Comparison of ENCODE assay signal across 1 cellular context in genomic region chr3:57078366-57079220, GRCh38.
TF ChIP-seq lines count a peak whose summit lies in the region.

No MANE protein-coding gene starts in this region.

TF ChIP-seq in HepG2, 621 proteins besides CTCF, POLR2A, EP300 and RAD21 (continued from another document and continues in another):
- TF ChIP-seq ESRRA (CRISPR knock-in tag; IDR thresholded peaks at IDR 0.05; ENCODE audit: low read depth) (0 out of 2 replicates have a peak, but pooled peaks have one; percentile 30), ETV6 (CRISPR knock-in tag; conservative IDR thresholded peaks at IDR 0.05) (no peak), ZNF414 (CRISPR knock-in tag; IDR thresholded peaks at IDR 0.05) (peak; percentile 35; the same call in 1 of the 2 replicates), ZNF468 (CRISPR knock-in tag; IDR thresholded peaks at IDR 0.05) (no peak), ZNF782 (CRISPR knock-in tag; IDR thresholded peaks at IDR 0.05; ENCODE audit: borderline replicate concordance) (no peak), KMT2B (CRISPR knock-in tag; IDR thresholded peaks at IDR 0.05) (peak; percentile 27), HNRNPL (IDR thresholded peaks at IDR 0.05; ENCODE audit: low read depth, low read length) (peak; percentile 98), RARA (CRISPR knock-in tag; IDR thresholded peaks at IDR 0.05) (0 out of 2 replicates have a peak, but pooled peaks have one; percentile 19), ZNF280B (CRISPR knock-in tag; IDR thresholded peaks at IDR 0.05; ENCODE audit: borderline replicate concordance) (peak; percentile 60; the same call in 1 of the 2 replicates), UBTF (CRISPR knock-in tag; IDR thresholded peaks at IDR 0.05) (peak; percentile 83), KDM2A (CRISPR knock-in tag; IDR thresholded peaks at IDR 0.05; ENCODE audit: borderline replicate concordance, low read depth) (peak; percentile 67; the same call in 1 of the 2 replicates), ARID4A (CRISPR knock-in tag; IDR thresholded peaks at IDR 0.05; ENCODE audit: borderline replicate concordance) (peak; percentile 70; the same call in 1 of the 2 replicates), SP4 (CRISPR knock-in tag; IDR thresholded peaks at IDR 0.05) (peak; percentile 62; the same call in 1 of the 2 replicates), KDM6A (CRISPR knock-in tag; IDR thresholded peaks at IDR 0.05; ENCODE audit: low read depth) (no peak), GATAD2A (CRISPR knock-in tag; IDR thresholded peaks at IDR 0.05) (peak; percentile 16; the same call in 1 of the 2 replicates), RFX5 (IDR thresholded peaks at IDR 0.05; ENCODE audit: low read depth, low read length) (no peak), HDAC1 (CRISPR knock-in tag; IDR thresholded peaks at IDR 0.05) (peak; percentile 45; the same call in 1 of the 2 replicates), CBX5 (CRISPR knock-in tag; IDR thresholded peaks at IDR 0.05; ENCODE audit: borderline replicate concordance) (no peak), PRDM10 (CRISPR knock-in tag; IDR thresholded peaks at IDR 0.05; ENCODE audit: low read depth) (peak; percentile 90), MLX (CRISPR knock-in tag; IDR thresholded peaks at IDR 0.05) (no peak), NR2F6 (IDR thresholded peaks at IDR 0.05) (no peak), NR2F6 (CRISPR knock-in tag; IDR thresholded peaks at IDR 0.05) (0 out of 2 replicates have a peak, but pooled peaks have one; percentile 8), ZNF296 (CRISPR knock-in tag; conservative IDR thresholded peaks at IDR 0.05) (0 out of 2 replicates have a peak, but pooled peaks have one; percentile 28), ETV5 (CRISPR knock-in tag; IDR thresholded peaks at IDR 0.05; ENCODE audit: borderline replicate concordance) (peak; percentile 42; the same call in 1 of the 2 replicates), ZSCAN31 (CRISPR knock-in tag; IDR thresholded peaks at IDR 0.05; ENCODE audit: low read depth) (no peak), PATZ1 (CRISPR knock-in tag; IDR thresholded peaks at IDR 0.05) (peak; percentile 40), NPAS2 (CRISPR knock-in tag; IDR thresholded peaks at IDR 0.05; ENCODE audit: borderline replicate concordance) (no peak), RBFOX2 (IDR thresholded peaks at IDR 0.05; ENCODE audit: low read depth, low read length) (peak; percentile 64), IKZF4 (CRISPR knock-in tag; IDR thresholded peaks at IDR 0.05; ENCODE audit: borderline replicate concordance, low read depth, not compliant biosample characterization) (peak; percentile 17), ZNF777 (CRISPR knock-in tag; IDR thresholded peaks at IDR 0.05) (peak; percentile 67), ASH2L (IDR thresholded peaks at IDR 0.05; ENCODE audit: insufficient read length, low read depth, low read length) (peak; percentile 73), ZNF879 (CRISPR knock-in tag; IDR thresholded peaks at IDR 0.05) (peak; percentile 73; the same call in 1 of the 2 replicates), SNRNP70 (IDR thresholded peaks at IDR 0.05; ENCODE audit: low read depth, low read length) (no peak), PHF8 (CRISPR knock-in tag; IDR thresholded peaks at IDR 0.05) (peak; percentile 62)
- TF ChIP-seq, protein P1, sequence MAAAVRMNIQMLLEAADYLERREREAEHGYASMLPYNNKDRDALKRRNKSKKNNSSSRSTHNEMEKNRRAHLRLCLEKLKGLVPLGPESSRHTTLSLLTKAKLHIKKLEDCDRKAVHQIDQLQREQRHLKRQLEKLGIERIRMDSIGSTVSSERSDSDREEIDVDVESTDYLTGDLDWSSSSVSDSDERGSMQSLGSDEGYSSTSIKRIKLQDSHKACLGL (CRISPR knock-in tag; IDR thresholded peaks at IDR 0.05) = peak; percentile 67; the same call in 1 of the 2 replicates
- TF ChIP-seq, protein P2, sequence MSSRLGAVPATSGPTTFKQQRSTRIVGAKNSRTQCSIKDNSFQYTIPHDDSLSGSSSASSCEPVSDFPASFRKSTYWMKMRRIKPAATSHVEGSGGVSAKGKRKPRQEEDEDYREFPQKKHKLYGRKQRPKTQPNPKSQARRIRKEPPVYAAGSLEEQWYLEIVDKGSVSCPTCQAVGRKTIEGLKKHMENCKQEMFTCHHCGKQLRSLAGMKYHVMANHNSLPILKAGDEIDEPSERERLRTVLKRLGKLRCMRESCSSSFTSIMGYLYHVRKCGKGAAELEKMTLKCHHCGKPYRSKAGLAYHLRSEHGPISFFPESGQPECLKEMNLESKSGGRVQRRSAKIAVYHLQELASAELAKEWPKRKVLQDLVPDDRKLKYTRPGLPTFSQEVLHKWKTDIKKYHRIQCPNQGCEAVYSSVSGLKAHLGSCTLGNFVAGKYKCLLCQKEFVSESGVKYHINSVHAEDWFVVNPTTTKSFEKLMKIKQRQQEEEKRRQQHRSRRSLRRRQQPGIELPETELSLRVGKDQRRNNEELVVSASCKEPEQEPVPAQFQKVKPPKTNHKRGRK (CRISPR knock-in tag; IDR thresholded peaks at IDR 0.05) = no peak
- TF ChIP-seq, protein P3, sequence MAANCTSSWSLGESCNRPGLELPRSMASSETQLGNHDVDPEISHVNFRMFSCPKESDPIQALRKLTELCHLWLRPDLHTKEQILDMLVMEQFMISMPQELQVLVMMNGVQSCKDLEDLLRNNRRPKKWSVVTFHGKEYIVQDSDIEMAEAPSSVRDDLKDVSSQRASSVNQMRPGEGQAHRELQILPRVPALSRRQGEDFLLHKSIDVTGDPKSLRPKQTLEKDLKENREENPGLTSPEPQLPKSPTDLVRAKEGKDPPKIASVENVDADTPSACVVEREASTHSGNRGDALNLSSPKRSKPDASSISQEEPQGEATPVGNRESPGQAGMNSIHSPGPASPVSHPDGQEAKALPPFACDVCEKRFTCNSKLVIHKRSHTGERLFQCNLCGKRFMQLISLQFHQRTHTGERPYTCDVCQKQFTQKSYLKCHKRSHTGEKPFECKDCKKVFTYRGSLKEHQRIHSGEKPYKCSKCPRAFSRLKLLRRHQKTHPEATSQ (CRISPR knock-in tag; IDR thresholded peaks at IDR 0.05; ENCODE audit: borderline replicate concordance) = no peak
